ENCODE assay signal across 1 cellular context in the genomic region with DNA sequence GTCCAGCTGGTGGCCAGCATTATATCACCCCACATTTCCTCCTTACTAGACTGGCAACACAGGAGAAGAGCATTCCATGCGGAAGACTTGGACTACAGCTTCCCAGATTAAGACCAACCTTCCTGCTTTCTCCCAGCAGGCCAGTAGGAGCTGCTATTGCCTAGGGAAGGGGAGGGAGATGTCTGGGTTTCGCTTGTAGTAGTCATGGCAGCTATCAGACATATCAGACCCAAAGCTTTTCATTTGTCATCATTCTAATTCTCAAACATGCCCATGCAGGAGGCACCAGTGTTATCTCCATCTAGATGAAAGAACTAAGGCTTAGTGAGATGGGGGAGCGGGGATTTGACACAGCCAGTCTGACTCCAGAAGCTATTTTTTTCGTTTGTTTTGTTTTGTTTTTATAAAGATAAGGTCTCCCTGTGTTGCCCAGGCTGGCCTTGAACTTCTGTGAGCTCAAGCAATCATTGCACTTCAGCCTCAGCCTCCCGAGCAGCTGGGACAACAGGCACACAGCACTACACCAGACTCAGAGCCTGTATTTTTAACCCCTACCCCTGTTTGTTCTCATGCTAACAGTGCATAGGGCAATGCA.
A peak's percentile ranks its signal among the peaks of the same experiment; 100 is the strongest.
TF ChIP-seq lines count a peak whose summit lies in the region.

No MANE protein-coding gene starts in this region.

TF ChIP-seq in HepG2, 621 proteins besides CTCF, POLR2A, EP300 and RAD21 (continued from another document and continues in another):
- TF ChIP-seq, protein P1, sequence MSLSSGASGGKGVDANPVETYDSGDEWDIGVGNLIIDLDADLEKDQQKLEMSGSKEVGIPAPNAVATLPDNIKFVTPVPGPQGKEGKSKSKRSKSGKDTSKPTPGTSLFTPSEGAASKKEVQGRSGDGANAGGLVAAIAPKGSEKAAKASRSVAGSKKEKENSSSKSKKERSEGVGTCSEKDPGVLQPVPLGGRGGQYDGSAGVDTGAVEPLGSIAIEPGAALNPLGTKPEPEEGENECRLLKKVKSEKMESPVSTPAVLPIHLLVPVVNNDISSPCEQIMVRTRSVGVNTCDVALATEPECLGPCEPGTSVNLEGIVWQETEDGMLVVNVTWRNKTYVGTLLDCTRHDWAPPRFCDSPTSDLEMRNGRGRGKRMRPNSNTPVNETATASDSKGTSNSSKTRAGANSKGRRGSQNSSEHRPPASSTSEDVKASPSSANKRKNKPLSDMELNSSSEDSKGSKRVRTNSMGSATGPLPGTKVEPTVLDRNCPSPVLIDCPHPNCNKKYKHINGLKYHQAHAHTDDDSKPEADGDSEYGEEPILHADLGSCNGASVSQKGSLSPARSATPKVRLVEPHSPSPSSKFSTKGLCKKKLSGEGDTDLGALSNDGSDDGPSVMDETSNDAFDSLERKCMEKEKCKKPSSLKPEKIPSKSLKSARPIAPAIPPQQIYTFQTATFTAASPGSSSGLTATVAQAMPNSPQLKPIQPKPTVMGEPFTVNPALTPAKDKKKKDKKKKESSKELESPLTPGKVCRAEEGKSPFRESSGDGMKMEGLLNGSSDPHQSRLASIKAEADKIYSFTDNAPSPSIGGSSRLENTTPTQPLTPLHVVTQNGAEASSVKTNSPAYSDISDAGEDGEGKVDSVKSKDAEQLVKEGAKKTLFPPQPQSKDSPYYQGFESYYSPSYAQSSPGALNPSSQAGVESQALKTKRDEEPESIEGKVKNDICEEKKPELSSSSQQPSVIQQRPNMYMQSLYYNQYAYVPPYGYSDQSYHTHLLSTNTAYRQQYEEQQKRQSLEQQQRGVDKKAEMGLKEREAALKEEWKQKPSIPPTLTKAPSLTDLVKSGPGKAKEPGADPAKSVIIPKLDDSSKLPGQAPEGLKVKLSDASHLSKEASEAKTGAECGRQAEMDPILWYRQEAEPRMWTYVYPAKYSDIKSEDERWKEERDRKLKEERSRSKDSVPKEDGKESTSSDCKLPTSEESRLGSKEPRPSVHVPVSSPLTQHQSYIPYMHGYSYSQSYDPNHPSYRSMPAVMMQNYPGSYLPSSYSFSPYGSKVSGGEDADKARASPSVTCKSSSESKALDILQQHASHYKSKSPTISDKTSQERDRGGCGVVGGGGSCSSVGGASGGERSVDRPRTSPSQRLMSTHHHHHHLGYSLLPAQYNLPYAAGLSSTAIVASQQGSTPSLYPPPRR (CRISPR knock-in tag; IDR thresholded peaks at IDR 0.05; ENCODE audit: borderline replicate concordance) = peak; percentile 77; the same call in 1 of the 2 replicates
- no peak for TF ChIP-seq NFE2L1 (CRISPR knock-in tag; IDR thresholded peaks at IDR 0.05; ENCODE audit: borderline replicate concordance)
- TF ChIP-seq ZNF446 (CRISPR knock-in tag; IDR thresholded peaks at IDR 0.05) = no peak
- 0 out of 2 replicates have a peak, but pooled peaks have one; percentile 43 for TF ChIP-seq SOX13 (IDR thresholded peaks at IDR 0.05)
- TF ChIP-seq SOX13 (CRISPR knock-in tag; conservative IDR thresholded peaks at IDR 0.05 in 1 of 2, IDR thresholded peaks at IDR 0.05 in 1 of 2) = peak in 1 of 2 experiments; percentile 86; a peak in 2 of 4 replicates
- no peak; the same call in 1 of the 2 replicates for TF ChIP-seq CBX5 (CRISPR knock-in tag; IDR thresholded peaks at IDR 0.05; ENCODE audit: borderline replicate concordance)
- 0 out of 2 replicates have a peak, but pooled peaks have one; percentile 16 for TF ChIP-seq ZNF761 (CRISPR knock-in tag; conservative IDR thresholded peaks at IDR 0.05)
- TF ChIP-seq, protein P2, sequence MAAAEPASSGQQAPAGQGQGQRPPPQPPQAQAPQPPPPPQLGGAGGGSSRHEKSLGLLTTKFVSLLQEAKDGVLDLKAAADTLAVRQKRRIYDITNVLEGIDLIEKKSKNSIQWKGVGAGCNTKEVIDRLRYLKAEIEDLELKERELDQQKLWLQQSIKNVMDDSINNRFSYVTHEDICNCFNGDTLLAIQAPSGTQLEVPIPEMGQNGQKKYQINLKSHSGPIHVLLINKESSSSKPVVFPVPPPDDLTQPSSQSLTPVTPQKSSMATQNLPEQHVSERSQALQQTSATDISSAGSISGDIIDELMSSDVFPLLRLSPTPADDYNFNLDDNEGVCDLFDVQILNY (CRISPR knock-in tag; conservative IDR thresholded peaks at IDR 0.05) = no peak
- TF ChIP-seq TBX2 (CRISPR knock-in tag; IDR thresholded peaks at IDR 0.05; ENCODE audit: borderline replicate concordance) = peak; percentile 87
- TF ChIP-seq ZIK1 (CRISPR knock-in tag; IDR thresholded peaks at IDR 0.05; ENCODE audit: borderline replicate concordance, low read depth) = no peak
- no peak for TF ChIP-seq TRIM24 (CRISPR knock-in tag; IDR thresholded peaks at IDR 0.05)
- 0 out of 2 replicates have a peak, but pooled peaks have one; percentile 58 for TF ChIP-seq TARDBP (CRISPR knock-in tag; IDR thresholded peaks at IDR 0.05)
- TF ChIP-seq KMT2B (CRISPR knock-in tag; IDR thresholded peaks at IDR 0.05) = no peak
- TF ChIP-seq ZNF24 (IDR thresholded peaks at IDR 0.05) = no peak
- TF ChIP-seq ZGPAT (CRISPR knock-in tag; IDR thresholded peaks at IDR 0.05) = peak; percentile 69; the same call in 1 of the 2 replicates
- peak; percentile 44; the same call in 1 of the 2 replicates for TF ChIP-seq NR2F2 (IDR thresholded peaks at IDR 0.05; ENCODE audit: borderline replicate concordance, low read depth)
- TF ChIP-seq ISL2 (CRISPR knock-in tag; IDR thresholded peaks at IDR 0.05) = peak; percentile 91
- no peak for TF ChIP-seq NFYC (CRISPR knock-in tag; IDR thresholded peaks at IDR 0.05)
- TF ChIP-seq FOXK2 (IDR thresholded peaks at IDR 0.05) = peak; percentile 88
- TF ChIP-seq, protein P3, sequence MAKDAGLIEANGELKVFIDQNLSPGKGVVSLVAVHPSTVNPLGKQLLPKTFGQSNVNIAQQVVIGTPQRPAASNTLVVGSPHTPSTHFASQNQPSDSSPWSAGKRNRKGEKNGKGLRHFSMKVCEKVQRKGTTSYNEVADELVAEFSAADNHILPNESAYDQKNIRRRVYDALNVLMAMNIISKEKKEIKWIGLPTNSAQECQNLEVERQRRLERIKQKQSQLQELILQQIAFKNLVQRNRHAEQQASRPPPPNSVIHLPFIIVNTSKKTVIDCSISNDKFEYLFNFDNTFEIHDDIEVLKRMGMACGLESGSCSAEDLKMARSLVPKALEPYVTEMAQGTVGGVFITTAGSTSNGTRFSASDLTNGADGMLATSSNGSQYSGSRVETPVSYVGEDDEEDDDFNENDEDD (CRISPR knock-in tag; IDR thresholded peaks at IDR 0.05; ENCODE audit: borderline replicate concordance) = 0 out of 2 replicates have a peak, but pooled peaks have one; percentile 32
- peak; percentile 16; the same call in 1 of the 2 replicates for TF ChIP-seq ZFX (CRISPR knock-in tag; IDR thresholded peaks at IDR 0.05; ENCODE audit: low read depth)
- peak; percentile 59; the same call in 1 of the 2 replicates for TF ChIP-seq ZNF205 (CRISPR knock-in tag; IDR thresholded peaks at IDR 0.05)
- peak; percentile 48; the same call in 1 of the 2 replicates for TF ChIP-seq HNF4G (IDR thresholded peaks at IDR 0.05; ENCODE audit: borderline replicate concordance, low read depth, low read length)
- no peak for TF ChIP-seq HNF4G (CRISPR knock-in tag; IDR thresholded peaks at IDR 0.05; ENCODE audit: borderline replicate concordance, low read depth)
- peak; percentile 88 for TF ChIP-seq GATAD2A (CRISPR knock-in tag; IDR thresholded peaks at IDR 0.05)
- TF ChIP-seq, protein P4, sequence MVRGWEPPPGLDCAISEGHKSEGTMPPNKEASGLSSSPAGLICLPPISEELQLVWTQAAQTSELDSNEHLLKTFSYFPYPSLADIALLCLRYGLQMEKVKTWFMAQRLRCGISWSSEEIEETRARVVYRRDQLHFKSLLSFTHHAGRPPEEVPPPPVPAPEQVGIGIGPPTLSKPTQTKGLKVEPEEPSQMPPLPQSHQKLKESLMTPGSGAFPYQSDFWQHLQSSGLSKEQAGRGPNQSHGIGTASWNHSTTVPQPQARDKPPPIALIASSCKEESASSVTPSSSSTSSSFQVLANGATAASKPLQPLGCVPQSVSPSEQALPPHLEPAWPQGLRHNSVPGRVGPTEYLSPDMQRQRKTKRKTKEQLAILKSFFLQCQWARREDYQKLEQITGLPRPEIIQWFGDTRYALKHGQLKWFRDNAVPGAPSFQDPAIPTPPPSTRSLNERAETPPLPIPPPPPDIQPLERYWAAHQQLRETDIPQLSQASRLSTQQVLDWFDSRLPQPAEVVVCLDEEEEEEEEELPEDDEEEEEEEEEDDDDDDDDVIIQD (CRISPR knock-in tag; IDR thresholded peaks at IDR 0.05; ENCODE audit: low read depth) = peak; percentile 47; the same call in 1 of the 2 replicates
- peak; percentile 75; the same call in 1 of the 2 replicates for TF ChIP-seq SKIL (CRISPR knock-in tag; IDR thresholded peaks at IDR 0.05; ENCODE audit: borderline replicate concordance)
- TF ChIP-seq, protein P5, sequence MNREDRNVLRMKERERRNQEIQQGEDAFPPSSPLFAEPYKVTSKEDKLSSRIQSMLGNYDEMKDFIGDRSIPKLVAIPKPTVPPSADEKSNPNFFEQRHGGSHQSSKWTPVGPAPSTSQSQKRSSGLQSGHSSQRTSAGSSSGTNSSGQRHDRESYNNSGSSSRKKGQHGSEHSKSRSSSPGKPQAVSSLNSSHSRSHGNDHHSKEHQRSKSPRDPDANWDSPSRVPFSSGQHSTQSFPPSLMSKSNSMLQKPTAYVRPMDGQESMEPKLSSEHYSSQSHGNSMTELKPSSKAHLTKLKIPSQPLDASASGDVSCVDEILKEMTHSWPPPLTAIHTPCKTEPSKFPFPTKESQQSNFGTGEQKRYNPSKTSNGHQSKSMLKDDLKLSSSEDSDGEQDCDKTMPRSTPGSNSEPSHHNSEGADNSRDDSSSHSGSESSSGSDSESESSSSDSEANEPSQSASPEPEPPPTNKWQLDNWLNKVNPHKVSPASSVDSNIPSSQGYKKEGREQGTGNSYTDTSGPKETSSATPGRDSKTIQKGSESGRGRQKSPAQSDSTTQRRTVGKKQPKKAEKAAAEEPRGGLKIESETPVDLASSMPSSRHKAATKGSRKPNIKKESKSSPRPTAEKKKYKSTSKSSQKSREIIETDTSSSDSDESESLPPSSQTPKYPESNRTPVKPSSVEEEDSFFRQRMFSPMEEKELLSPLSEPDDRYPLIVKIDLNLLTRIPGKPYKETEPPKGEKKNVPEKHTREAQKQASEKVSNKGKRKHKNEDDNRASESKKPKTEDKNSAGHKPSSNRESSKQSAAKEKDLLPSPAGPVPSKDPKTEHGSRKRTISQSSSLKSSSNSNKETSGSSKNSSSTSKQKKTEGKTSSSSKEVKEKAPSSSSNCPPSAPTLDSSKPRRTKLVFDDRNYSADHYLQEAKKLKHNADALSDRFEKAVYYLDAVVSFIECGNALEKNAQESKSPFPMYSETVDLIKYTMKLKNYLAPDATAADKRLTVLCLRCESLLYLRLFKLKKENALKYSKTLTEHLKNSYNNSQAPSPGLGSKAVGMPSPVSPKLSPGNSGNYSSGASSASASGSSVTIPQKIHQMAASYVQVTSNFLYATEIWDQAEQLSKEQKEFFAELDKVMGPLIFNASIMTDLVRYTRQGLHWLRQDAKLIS (CRISPR knock-in tag; IDR thresholded peaks at IDR 0.05) = no peak
- TF ChIP-seq ZNF614 (CRISPR knock-in tag; IDR thresholded peaks at IDR 0.05; ENCODE audit: borderline replicate concordance) = peak; percentile 51; the same call in 1 of the 2 replicates
- TF ChIP-seq, protein P6, sequence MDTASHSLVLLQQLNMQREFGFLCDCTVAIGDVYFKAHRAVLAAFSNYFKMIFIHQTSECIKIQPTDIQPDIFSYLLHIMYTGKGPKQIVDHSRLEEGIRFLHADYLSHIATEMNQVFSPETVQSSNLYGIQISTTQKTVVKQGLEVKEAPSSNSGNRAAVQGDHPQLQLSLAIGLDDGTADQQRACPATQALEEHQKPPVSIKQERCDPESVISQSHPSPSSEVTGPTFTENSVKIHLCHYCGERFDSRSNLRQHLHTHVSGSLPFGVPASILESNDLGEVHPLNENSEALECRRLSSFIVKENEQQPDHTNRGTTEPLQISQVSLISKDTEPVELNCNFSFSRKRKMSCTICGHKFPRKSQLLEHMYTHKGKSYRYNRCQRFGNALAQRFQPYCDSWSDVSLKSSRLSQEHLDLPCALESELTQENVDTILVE (CRISPR knock-in tag; IDR thresholded peaks at IDR 0.05) = no peak; the same call in 1 of the 2 replicates
- peak; percentile 62; the same call in 1 of the 2 replicates for TF ChIP-seq ARNTL (CRISPR knock-in tag; IDR thresholded peaks at IDR 0.05)
- no peak for TF ChIP-seq AKAP8 (CRISPR knock-in tag; IDR thresholded peaks at IDR 0.05)
- TF ChIP-seq KLF9 (CRISPR knock-in tag; IDR thresholded peaks at IDR 0.05; ENCODE audit: low read depth) = 0 out of 2 replicates have a peak, but pooled peaks have one; percentile 47
- TF ChIP-seq ZNF136 (CRISPR knock-in tag; IDR thresholded peaks at IDR 0.05; ENCODE audit: low read depth) = no peak
- TF ChIP-seq RFXANK (CRISPR knock-in tag; IDR thresholded peaks at IDR 0.05) = no peak
- peak; percentile 94 for TF ChIP-seq RXRA (CRISPR knock-in tag; IDR thresholded peaks at IDR 0.05)
- TF ChIP-seq TOPORS (CRISPR knock-in tag; IDR thresholded peaks at IDR 0.05) = no peak
